ENCODE assay signal across 12 cellular contexts in genomic region chr13:35163674-35164073, GRCh38.
A peak's percentile ranks its signal among the peaks of the same experiment; 100 is the strongest.
DNase-seq lines count a peak whose midpoint lies in the region; ATAC-seq, FAIRE-seq and TF ChIP-seq lines count a peak whose summit lies in the region.
"Had no signal": no experiment of that assay in that cellular context is flagged by ENCODE, and none has a peak within 500 bp of the region (broad histone marks: within the 10 kb centered on the region; RNA-seq: fewer than 3 reads in every experiment).

No MANE protein-coding gene starts in this region.

- H3K4me2 ChIP-seq in neuronal stem cell (ENCODE audit: insufficient read depth, low read length, poor library complexity, severe bottlenecking), result no peak overlapping the region

- 83 to 95% (median 94%) methylated on average over 1 of the region's 1 CpG for WGBS in small intestine, 3 donors
- no CpG with 5 or more reads among the region's 1 CpG for WGBS in neuronal stem cell (ENCODE audit: extremely low coverage in 2 of 2, insufficient read length in 2 of 2, insufficient replicate concordance in 1 of 2), 2 donors

- H3K36me3 ChIP-seq in small intestine (ENCODE audit: control insufficient read depth in 2 of 2, insufficient read depth in 2 of 2, low read length in 2 of 2), result no peaks in the 10 kb centered on the region
- peaks cover 0 to 6% of the 10 kb centered on the region in 2 donors for H3K36me3 ChIP-seq in neuronal stem cell (replicated peaks in 1 of 2; ENCODE audit: control insufficient read depth in 2 of 2, insufficient read depth in 2 of 2, low read length in 2 of 2)
- no peaks in the 10 kb centered on the region for H3K36me3 ChIP-seq in breast epithelium
- H3K36me3 ChIP-seq: colonic mucosa, esophagus squamous epithelium, pancreas, SJSA1, transverse colon had no signal

- H3K9me3 ChIP-seq in small intestine (ENCODE audit: control insufficient read depth, low read depth), result no peaks in the 10 kb centered on the region
- H3K9me3 ChIP-seq in neuronal stem cell (replicated peaks in 1 of 2; ENCODE audit: control insufficient read depth in 2 of 2, insufficient read depth in 1 of 2, low read depth in 1 of 2, low read length in 2 of 2), result no peaks in the 10 kb centered on the region
- no peaks in the 10 kb centered on the region for H3K9me3 ChIP-seq in breast epithelium
- H3K9me3 ChIP-seq: colonic mucosa, esophagus squamous epithelium, pancreas, SJSA1, transverse colon had no signal

- ATAC-seq in GM19043 (IDR thresholded peaks at IDR 0.05; ENCODE audit: low read depth, unreplicated experiment) (peak; percentile 43), HG02571 (IDR thresholded peaks at IDR 0.05; ENCODE audit: unreplicated experiment) (peak; percentile 58), HG03159 (IDR thresholded peaks at IDR 0.05; ENCODE audit: unreplicated experiment) (peak; percentile 48)

- no peak overlapping the region for H2AFZ ChIP-seq in neuronal stem cell (ENCODE audit: low read length)

- no peak overlapping the region for H3K4ac ChIP-seq in neuronal stem cell (ENCODE audit: low read length)

- no peak overlapping the region for H3K4me3 ChIP-seq in small intestine (ENCODE audit: low read depth in 1 of 2, low read length in 2 of 2)
- no peak overlapping the region for H3K4me3 ChIP-seq in neuronal stem cell (ENCODE audit: low read length in 2 of 2)
- no peak overlapping the region for H3K4me3 ChIP-seq in breast epithelium
- H3K4me3 ChIP-seq: colonic mucosa, esophagus squamous epithelium, pancreas, SJSA1, transverse colon had no signal

- H4K91ac ChIP-seq in neuronal stem cell (ENCODE audit: low read depth, low read length, poor library complexity), result no peak overlapping the region

- DNase-seq in small intestine, result no peak
- no peak for DNase-seq in MV-4-11 (lab: John Stamatoyannopoulos, UW)
- DNase-seq in neuronal stem cell (ENCODE audit: low spot score), result no peak
- DNase-seq in breast epithelium (ENCODE audit: low spot score in 2 of 2), result no peak
- DNase-seq: colonic mucosa, esophagus squamous epithelium, pancreas, transverse colon had no signal

- H4K8ac ChIP-seq in neuronal stem cell (ENCODE audit: low read depth, low read length), result no peak overlapping the region

- H3K9ac ChIP-seq in neuronal stem cell (ENCODE audit: low read depth, low read length, poor library complexity), result no peak overlapping the region

- H3K18ac ChIP-seq in neuronal stem cell (ENCODE audit: low read length), result no peak overlapping the region

- H3K79me1 ChIP-seq in neuronal stem cell (ENCODE audit: low read depth, low read length), result no peaks in the 10 kb centered on the region

- TF ChIP-seq POLR2A in breast epithelium (IDR thresholded peaks at IDR 0.05), result no peak

- intact Hi-C loops in breast epithelium (cut with DNase I; ENCODE audit: low total_unique reads), result loop anchor here (10.0 kb wide), 1 partner anchor 1229 kb away; no protein-coding TSS in a partner anchor

- H3K27ac ChIP-seq in small intestine (ENCODE audit: low read depth in 1 of 2, low read length in 1 of 2) (no peak overlapping the region), neuronal stem cell (replicated peaks; ENCODE audit: low read length) (no peak overlapping the region), breast epithelium (no peak overlapping the region)
- H3K27ac ChIP-seq: colonic mucosa, esophagus squamous epithelium, pancreas, SJSA1, transverse colon had no signal

- H2BK120ac ChIP-seq in neuronal stem cell (ENCODE audit: low read depth, low read length), result no peak overlapping the region

- no peak overlapping the region for H2BK12ac ChIP-seq in neuronal stem cell (ENCODE audit: low read length)

- H3K4me1 ChIP-seq in small intestine (ENCODE audit: control insufficient read depth in 2 of 2, insufficient read depth in 1 of 2, low read depth in 1 of 2, low read length in 1 of 2), result no peaks in the 10 kb centered on the region
- peaks cover 0 to 8% of the 10 kb centered on the region in 2 donors for H3K4me1 ChIP-seq in neuronal stem cell (ENCODE audit: control insufficient read depth in 2 of 2, insufficient read depth in 1 of 2, low read depth in 1 of 2, low read length in 2 of 2)
- no peaks in the 10 kb centered on the region for H3K4me1 ChIP-seq in breast epithelium
- H3K4me1 ChIP-seq: colonic mucosa, esophagus squamous epithelium, pancreas, SJSA1, transverse colon had no signal

- H2BK5ac ChIP-seq in neuronal stem cell (ENCODE audit: low read length), result no peak overlapping the region

- no peak overlapping the region for H2BK15ac ChIP-seq in neuronal stem cell (ENCODE audit: low read length)

- H3K27me3 ChIP-seq in small intestine (ENCODE audit: control insufficient read depth in 2 of 2, insufficient read depth in 2 of 2, low read length in 2 of 2), result no peaks in the 10 kb centered on the region
- no peaks in the 10 kb centered on the region for H3K27me3 ChIP-seq in neuronal stem cell (ENCODE audit: control insufficient read depth in 3 of 3, insufficient read depth in 3 of 3, low read depth in 1 of 3, low read length in 3 of 3)
- H3K27me3 ChIP-seq in breast epithelium, result no peaks in the 10 kb centered on the region
- H3K27me3 ChIP-seq: colonic mucosa, esophagus squamous epithelium, pancreas, SJSA1, transverse colon had no signal

- no peak overlapping the region for H3K14ac ChIP-seq in neuronal stem cell (ENCODE audit: low read length)

- H3K23ac ChIP-seq in neuronal stem cell (ENCODE audit: low read depth, low read length, poor library complexity), result no peak overlapping the region

- no peak overlapping the region for H2AK5ac ChIP-seq in neuronal stem cell (ENCODE audit: low read depth, low read length)

- peak; percentile 71 for FAIRE-seq in small intestine (lab: Jason Lieb, UNC)

- TF ChIP-seq CTCF in breast epithelium (IDR thresholded peaks at IDR 0.05), result no peak
